In genomic region chr7:156474241-156474743, GRCh38 we compare ENCODE assay signal across 1 cellular context.
TF ChIP-seq lines count a peak whose summit lies in the region.

No MANE protein-coding gene starts in this region.

TF ChIP-seq in HepG2, 621 proteins besides CTCF, POLR2A, EP300 and RAD21 (continued from another document):
- TF ChIP-seq ZNF484 (CRISPR knock-in tag; IDR thresholded peaks at IDR 0.05; ENCODE audit: borderline replicate concordance, low read depth) (no peak), ZNF407 (CRISPR knock-in tag; IDR thresholded peaks at IDR 0.05; ENCODE audit: not compliant biosample characterization) (no peak), STAT6 (CRISPR knock-in tag; IDR thresholded peaks at IDR 0.05; ENCODE audit: borderline replicate concordance) (no peak), NR2F6 (IDR thresholded peaks at IDR 0.05) (peak; percentile 67), NR2F6 (CRISPR knock-in tag; IDR thresholded peaks at IDR 0.05) (peak; percentile 77), STAG1 (CRISPR knock-in tag; IDR thresholded peaks at IDR 0.05) (no peak), NFAT5 (CRISPR knock-in tag; IDR thresholded peaks at IDR 0.05) (no peak), HMG20A (CRISPR knock-in tag; IDR thresholded peaks at IDR 0.05; ENCODE audit: borderline replicate concordance) (peak; percentile 85; the same call in 1 of the 2 replicates), NR2F1 (CRISPR knock-in tag; IDR thresholded peaks at IDR 0.05) (peak; percentile 52 to 73; a peak in 3 of 4 replicates), MIER3 (CRISPR knock-in tag; IDR thresholded peaks at IDR 0.05; ENCODE audit: borderline replicate concordance) (peak; percentile 46; the same call in 1 of the 2 replicates), GABPA (IDR thresholded peaks at IDR 0.05; ENCODE audit: low read depth, low read length) (no peak), GABPA (CRISPR knock-in tag; IDR thresholded peaks at IDR 0.05; ENCODE audit: low read depth) (0 out of 2 replicates have a peak, but pooled peaks have one; percentile 23), DRAP1 (CRISPR knock-in tag; IDR thresholded peaks at IDR 0.05) (peak; percentile 29; the same call in 1 of the 2 replicates), HDAC2 (CRISPR knock-in tag; IDR thresholded peaks at IDR 0.05) (peak; percentile 76), SOX5 (CRISPR knock-in tag; IDR thresholded peaks at IDR 0.05; ENCODE audit: borderline replicate concordance) (peak; percentile 68; the same call in 1 of the 2 replicates), SSRP1 (CRISPR knock-in tag; IDR thresholded peaks at IDR 0.05) (peak; percentile 61; the same call in 1 of the 2 replicates), MLX (CRISPR knock-in tag; IDR thresholded peaks at IDR 0.05) (0 out of 2 replicates have a peak, but pooled peaks have one; percentile 55), WIZ (CRISPR knock-in tag; IDR thresholded peaks at IDR 0.05) (0 out of 2 replicates have a peak, but pooled peaks have one; percentile 43), KLF15 (CRISPR knock-in tag; IDR thresholded peaks at IDR 0.05; ENCODE audit: borderline replicate concordance) (no peak), AGO2 (optimal IDR thresholded peaks at IDR 0.05; ENCODE audit: low read depth, low read length) (no peak), TCF7 (IDR thresholded peaks at IDR 0.05; ENCODE audit: low read depth) (peak; percentile 16; the same call in 1 of the 2 replicates), CBFB (CRISPR knock-in tag; IDR thresholded peaks at IDR 0.05) (peak; percentile 88), SCMH1 (CRISPR knock-in tag; IDR thresholded peaks at IDR 0.05; ENCODE audit: borderline replicate concordance) (no peak), GFI1 (CRISPR knock-in tag; IDR thresholded peaks at IDR 0.05; ENCODE audit: borderline replicate concordance) (no peak), DDIT3 (CRISPR knock-in tag; IDR thresholded peaks at IDR 0.05) (no peak), RFX5 (IDR thresholded peaks at IDR 0.05; ENCODE audit: low read depth, low read length) (no peak), KLF11 (CRISPR knock-in tag; IDR thresholded peaks at IDR 0.05) (no peak), ISL2 (CRISPR knock-in tag; IDR thresholded peaks at IDR 0.05) (no peak), IRX3 (CRISPR knock-in tag; IDR thresholded peaks at IDR 0.05; ENCODE audit: borderline replicate concordance, low read depth) (no peak), ZNF512 (CRISPR knock-in tag; IDR thresholded peaks at IDR 0.05) (no peak), KLF6 (CRISPR knock-in tag; IDR thresholded peaks at IDR 0.05) (0 out of 2 replicates have a peak, but pooled peaks have one; percentile 37), HNF4G (IDR thresholded peaks at IDR 0.05; ENCODE audit: borderline replicate concordance, low read depth, low read length) (peak; percentile 62; the same call in 1 of the 2 replicates), HNF4G (CRISPR knock-in tag; IDR thresholded peaks at IDR 0.05; ENCODE audit: borderline replicate concordance, low read depth) (no peak)
